In the genomic region with DNA sequence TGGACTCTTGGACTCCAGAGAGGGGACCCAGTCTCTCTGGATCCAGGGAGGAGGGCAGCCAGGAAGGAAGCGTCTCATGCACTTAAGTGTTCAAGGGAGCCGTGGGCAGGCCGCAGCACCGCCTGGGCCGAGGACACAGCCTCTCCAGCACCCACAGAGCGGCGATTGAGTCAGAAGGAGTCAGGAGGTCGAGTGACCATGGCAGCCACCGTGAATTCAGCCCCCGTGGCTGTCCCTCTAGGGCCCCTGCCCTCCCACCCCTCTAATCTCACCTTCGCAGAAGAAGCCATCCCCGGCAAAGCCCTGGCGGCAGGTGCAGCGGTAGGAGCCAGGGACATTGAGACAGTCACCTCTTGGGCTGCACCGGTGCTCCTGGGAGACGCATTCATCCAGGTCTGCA, we compare ENCODE assay signal across 8 cellular contexts. TPM values are rescaled to one million over a fixed set of nuclear protein-coding genes. Genes with fewer than 3 reads are reported as not detected.
"Had no signal": no experiment of that assay in that cellular context is flagged by ENCODE, and none has a peak within 500 bp of the region (broad histone marks: within the 10 kb centered on the region; RNA-seq: fewer than 3 reads in every experiment).

No MANE protein-coding gene starts in this region.

- DNase-seq: GM23248, GOT3, H9, HCEC 1CT, IMR-90 had no signal

- H2AFZ ChIP-seq: GM23248 had no signal

- ATAC-seq: K562 had no signal

- H3K4me3 Mint-ChIP-seq: H9 had no signal

- H3K27ac ChIP-seq: GM23248 had no signal

- H3K9ac ChIP-seq: GM23248 had no signal

- H3K9me3 Mint-ChIP-seq: H9 had no signal

- H3K4me3 ChIP-seq: GM23248, K562 had no signal

RNA-seq across cellular contexts. Expression of gene FBN3, which starts 38.0 kb away (rescaled TPM):
- total RNA-seq: GM23248, H4, HT-29, IMR-90 had no signal
- polyA plus RNA-seq: GM23248, IMR-90 had no signal

RNA-seq across cellular contexts. Expression of gene CCL25, which starts 58.8 kb away (rescaled TPM):
- total RNA-seq: GM23248, H4, H9, HT-29, IMR-90, K562 had no signal
- polyA plus RNA-seq: GM23248, IMR-90 had no signal
